Comparison of ENCODE assay signal across 1 cellular context in the genomic region with DNA sequence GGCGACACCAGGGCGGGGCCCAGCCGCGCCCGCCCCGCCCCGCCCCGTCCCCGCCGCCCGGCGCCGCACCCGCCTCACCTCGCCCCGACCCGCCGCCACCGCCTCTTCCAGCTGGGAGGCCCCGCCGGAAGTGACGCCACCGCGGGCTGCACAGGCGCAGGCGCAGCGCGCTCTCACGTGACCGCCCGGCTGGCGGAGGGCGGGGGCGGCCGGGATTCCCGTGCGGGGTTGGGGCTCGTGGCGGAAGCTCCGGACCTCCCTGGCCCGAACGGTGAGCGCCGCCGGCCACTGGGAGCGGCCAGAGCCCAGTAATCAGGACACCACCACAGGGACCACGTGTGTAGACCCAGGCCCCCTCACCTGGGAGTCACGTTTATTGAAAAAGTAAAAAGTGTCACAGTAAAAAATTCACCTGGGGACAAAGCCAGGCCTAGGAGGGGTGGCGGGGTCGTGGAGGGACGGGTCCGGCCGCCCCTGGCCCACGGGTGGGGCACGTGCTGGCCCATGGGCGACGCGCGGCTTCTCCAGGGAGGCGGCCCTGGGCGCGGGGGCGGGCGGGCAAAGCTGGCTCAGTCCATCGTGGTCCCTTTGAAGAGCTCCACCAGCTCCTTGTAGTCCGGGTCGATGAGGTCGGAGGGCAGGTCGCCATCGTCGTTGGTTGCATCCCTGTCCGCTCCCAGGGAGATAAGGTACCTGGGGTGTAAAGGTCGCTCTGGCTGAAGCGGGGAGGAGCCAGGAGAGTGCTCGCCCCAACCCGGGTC.
TF ChIP-seq lines count a peak whose summit lies in the region.

A gene with protein sequence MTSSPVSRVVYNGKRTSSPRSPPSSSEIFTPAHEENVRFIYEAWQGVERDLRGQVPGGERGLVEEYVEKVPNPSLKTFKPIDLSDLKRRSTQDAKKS (minus strand): TSS at position 132 of the 761 bp plus-strand sequence. CDS start 8,785 bp downstream, outside the sequence.

TF ChIP-seq in K562, 482 proteins besides CTCF, POLR2A, EP300 and RAD21 (continued from another document and continues in another):
- TF ChIP-seq, protein P1, sequence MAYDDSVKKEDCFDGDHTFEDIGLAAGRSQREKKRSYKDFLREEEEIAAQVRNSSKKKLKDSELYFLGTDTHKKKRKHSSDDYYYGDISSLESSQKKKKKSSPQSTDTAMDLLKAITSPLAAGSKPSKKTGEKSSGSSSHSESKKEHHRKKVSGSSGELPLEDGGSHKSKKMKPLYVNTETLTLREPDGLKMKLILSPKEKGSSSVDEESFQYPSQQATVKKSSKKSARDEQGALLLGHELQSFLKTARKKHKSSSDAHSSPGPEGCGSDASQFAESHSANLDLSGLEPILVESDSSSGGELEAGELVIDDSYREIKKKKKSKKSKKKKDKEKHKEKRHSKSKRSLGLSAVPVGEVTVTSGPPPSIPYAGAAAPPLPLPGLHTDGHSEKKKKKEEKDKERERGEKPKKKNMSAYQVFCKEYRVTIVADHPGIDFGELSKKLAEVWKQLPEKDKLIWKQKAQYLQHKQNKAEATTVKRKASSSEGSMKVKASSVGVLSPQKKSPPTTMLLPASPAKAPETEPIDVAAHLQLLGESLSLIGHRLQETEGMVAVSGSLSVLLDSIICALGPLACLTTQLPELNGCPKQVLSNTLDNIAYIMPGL (CRISPR knock-in tag; IDR thresholded peaks at IDR 0.05), result no peak
- TF ChIP-seq RAD51 (IDR thresholded peaks at IDR 0.05; ENCODE audit: borderline replicate concordance, low read depth) (peak; percentile 71), ZNF766 (CRISPR knock-in tag; conservative IDR thresholded peaks at IDR 0.05) (peak; percentile 71), NFYB (IDR thresholded peaks at IDR 0.05; ENCODE audit: extremely low read depth, insufficient read length) (no peak), RNF2 (IDR thresholded peaks at IDR 0.05) (no peak), RBBP5 (IDR thresholded peaks at IDR 0.05; ENCODE audit: borderline replicate concordance, insufficient read depth, low read length, poor library complexity, severe bottlenecking) (no peak), ZNF165 (CRISPR knock-in tag; IDR thresholded peaks at IDR 0.05; ENCODE audit: borderline replicate concordance) (no peak), ZFP36 (IDR thresholded peaks at IDR 0.05; ENCODE audit: low read depth, low read length, partially characterized antibody) (no peak), ZNF184 (CRISPR knock-in tag; IDR thresholded peaks at IDR 0.05) (no peak), ZBED1 (IDR thresholded peaks at IDR 0.05) (no peak), NONO (IDR thresholded peaks at IDR 0.05; ENCODE audit: low read depth in 2 of 2, low read length in 1 of 2) (no peak), ZNF408 (CRISPR knock-in tag; IDR thresholded peaks at IDR 0.05; ENCODE audit: low read depth) (no peak), EZH2 (IDR thresholded peaks at IDR 0.05; ENCODE audit: borderline replicate concordance, low read depth, low read length) (no peak), TOE1 (IDR thresholded peaks at IDR 0.05; ENCODE audit: borderline replicate concordance) (peak; percentile 91; the same call in 1 of the 2 replicates), TOE1 (CRISPR knock-in tag; IDR thresholded peaks at IDR 0.05; ENCODE audit: borderline replicate concordance, low read depth) (0 out of 2 replicates have a peak, but pooled peaks have one; percentile 62), PCBP1 (IDR thresholded peaks at IDR 0.05; ENCODE audit: low read depth, low read length, poor library complexity, severe bottlenecking) (peak; percentile 41), TFAM (CRISPR knock-in tag; conservative IDR thresholded peaks at IDR 0.05) (no peak), CBX3 (IDR thresholded peaks at IDR 0.05; ENCODE audit: borderline replicate concordance in 1 of 2, low read length in 2 of 2) (no peak), ZNF57 (CRISPR knock-in tag; IDR thresholded peaks at IDR 0.05) (no peak), ZNF324 (CRISPR knock-in tag; IDR thresholded peaks at IDR 0.05) (no peak), STAG1 (CRISPR knock-in tag; IDR thresholded peaks at IDR 0.05; ENCODE audit: borderline replicate concordance) (peak; percentile 67), ZNF24 (IDR thresholded peaks at IDR 0.05) (no peak), SRSF7 (optimal IDR thresholded peaks at IDR 0.05; ENCODE audit: low read depth, low read length) (no peak), DMBX1 (CRISPR knock-in tag; IDR thresholded peaks at IDR 0.05; ENCODE audit: borderline replicate concordance) (0 out of 2 replicates have a peak, but pooled peaks have one; percentile 36), SMAD1 (IDR thresholded peaks at IDR 0.05; ENCODE audit: low read depth, low read length, partially characterized antibody) (no peak), CHD1 (IDR thresholded peaks at IDR 0.05; ENCODE audit: low read length) (peak; percentile 77), ZNF79 (CRISPR knock-in tag; IDR thresholded peaks at IDR 0.05; ENCODE audit: low read depth) (no peak), JUNB (CRISPR knock-in tag; conservative IDR thresholded peaks at IDR 0.05) (no peak), ILK (tag; IDR thresholded peaks at IDR 0.05; ENCODE audit: borderline replicate concordance, low read depth) (no peak), SOX6 (IDR thresholded peaks at IDR 0.05) (no peak), RBM25 (IDR thresholded peaks at IDR 0.05; ENCODE audit: low read depth, low read length, severe bottlenecking) (no peak), ZNF23 (CRISPR knock-in tag; IDR thresholded peaks at IDR 0.05) (no peak), SRSF9 (IDR thresholded peaks at IDR 0.05; ENCODE audit: borderline replicate concordance, low read depth, low read length) (no peak), TRIM28 (IDR thresholded peaks at IDR 0.05) (no peak), PYGO2 (tag; IDR thresholded peaks at IDR 0.05) (no peak), SMAD3 (CRISPR knock-in tag; conservative IDR thresholded peaks at IDR 0.05) (no peak)
- TF ChIP-seq, protein P2, sequence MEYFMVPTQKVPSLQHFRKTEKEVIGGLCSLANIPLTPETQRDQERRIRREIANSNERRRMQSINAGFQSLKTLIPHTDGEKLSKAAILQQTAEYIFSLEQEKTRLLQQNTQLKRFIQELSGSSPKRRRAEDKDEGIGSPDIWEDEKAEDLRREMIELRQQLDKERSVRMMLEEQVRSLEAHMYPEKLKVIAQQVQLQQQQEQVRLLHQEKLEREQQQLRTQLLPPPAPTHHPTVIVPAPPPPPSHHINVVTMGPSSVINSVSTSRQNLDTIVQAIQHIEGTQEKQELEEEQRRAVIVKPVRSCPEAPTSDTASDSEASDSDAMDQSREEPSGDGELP (CRISPR knock-in tag; IDR thresholded peaks at IDR 0.05; ENCODE audit: borderline replicate concordance), result peak; percentile 96
- TF ChIP-seq, protein P3, sequence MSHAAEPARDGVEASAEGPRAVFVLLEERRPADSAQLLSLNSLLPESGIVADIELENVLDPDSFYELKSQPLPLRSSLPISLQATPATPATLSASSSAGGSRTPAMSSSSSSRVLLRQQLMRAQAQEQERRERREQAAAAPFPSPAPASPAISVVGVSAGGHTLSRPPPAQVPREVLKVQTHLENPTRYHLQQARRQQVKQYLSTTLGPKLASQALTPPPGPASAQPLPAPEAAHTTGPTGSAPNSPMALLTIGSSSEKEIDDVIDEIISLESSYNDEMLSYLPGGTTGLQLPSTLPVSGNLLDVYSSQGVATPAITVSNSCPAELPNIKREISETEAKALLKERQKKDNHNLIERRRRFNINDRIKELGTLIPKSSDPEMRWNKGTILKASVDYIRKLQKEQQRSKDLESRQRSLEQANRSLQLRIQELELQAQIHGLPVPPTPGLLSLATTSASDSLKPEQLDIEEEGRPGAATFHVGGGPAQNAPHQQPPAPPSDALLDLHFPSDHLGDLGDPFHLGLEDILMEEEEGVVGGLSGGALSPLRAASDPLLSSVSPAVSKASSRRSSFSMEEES (CRISPR knock-in tag; IDR thresholded peaks at IDR 0.05), result peak; percentile 98
- TF ChIP-seq, protein P4, sequence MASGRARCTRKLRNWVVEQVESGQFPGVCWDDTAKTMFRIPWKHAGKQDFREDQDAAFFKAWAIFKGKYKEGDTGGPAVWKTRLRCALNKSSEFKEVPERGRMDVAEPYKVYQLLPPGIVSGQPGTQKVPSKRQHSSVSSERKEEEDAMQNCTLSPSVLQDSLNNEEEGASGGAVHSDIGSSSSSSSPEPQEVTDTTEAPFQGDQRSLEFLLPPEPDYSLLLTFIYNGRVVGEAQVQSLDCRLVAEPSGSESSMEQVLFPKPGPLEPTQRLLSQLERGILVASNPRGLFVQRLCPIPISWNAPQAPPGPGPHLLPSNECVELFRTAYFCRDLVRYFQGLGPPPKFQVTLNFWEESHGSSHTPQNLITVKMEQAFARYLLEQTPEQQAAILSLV (tag; IDR thresholded peaks at IDR 0.05), result no peak
- TF ChIP-seq, protein P5, sequence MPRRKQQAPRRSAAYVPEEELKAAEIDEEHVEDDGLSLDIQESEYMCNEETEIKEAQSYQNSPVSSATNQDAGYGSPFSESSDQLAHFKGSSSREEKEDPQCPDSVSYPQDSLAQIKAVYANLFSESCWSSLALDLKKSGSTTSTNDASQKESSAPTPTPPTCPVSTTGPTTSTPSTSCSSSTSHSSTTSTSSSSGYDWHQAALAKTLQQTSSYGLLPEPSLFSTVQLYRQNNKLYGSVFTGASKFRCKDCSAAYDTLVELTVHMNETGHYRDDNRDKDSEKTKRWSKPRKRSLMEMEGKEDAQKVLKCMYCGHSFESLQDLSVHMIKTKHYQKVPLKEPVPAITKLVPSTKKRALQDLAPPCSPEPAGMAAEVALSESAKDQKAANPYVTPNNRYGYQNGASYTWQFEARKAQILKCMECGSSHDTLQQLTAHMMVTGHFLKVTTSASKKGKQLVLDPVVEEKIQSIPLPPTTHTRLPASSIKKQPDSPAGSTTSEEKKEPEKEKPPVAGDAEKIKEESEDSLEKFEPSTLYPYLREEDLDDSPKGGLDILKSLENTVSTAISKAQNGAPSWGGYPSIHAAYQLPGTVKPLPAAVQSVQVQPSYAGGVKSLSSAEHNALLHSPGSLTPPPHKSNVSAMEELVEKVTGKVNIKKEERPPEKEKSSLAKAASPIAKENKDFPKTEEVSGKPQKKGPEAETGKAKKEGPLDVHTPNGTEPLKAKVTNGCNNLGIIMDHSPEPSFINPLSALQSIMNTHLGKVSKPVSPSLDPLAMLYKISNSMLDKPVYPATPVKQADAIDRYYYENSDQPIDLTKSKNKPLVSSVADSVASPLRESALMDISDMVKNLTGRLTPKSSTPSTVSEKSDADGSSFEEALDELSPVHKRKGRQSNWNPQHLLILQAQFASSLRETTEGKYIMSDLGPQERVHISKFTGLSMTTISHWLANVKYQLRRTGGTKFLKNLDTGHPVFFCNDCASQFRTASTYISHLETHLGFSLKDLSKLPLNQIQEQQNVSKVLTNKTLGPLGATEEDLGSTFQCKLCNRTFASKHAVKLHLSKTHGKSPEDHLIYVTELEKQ (CRISPR knock-in tag; IDR thresholded peaks at IDR 0.05), result no peak
- TF ChIP-seq, protein P6, sequence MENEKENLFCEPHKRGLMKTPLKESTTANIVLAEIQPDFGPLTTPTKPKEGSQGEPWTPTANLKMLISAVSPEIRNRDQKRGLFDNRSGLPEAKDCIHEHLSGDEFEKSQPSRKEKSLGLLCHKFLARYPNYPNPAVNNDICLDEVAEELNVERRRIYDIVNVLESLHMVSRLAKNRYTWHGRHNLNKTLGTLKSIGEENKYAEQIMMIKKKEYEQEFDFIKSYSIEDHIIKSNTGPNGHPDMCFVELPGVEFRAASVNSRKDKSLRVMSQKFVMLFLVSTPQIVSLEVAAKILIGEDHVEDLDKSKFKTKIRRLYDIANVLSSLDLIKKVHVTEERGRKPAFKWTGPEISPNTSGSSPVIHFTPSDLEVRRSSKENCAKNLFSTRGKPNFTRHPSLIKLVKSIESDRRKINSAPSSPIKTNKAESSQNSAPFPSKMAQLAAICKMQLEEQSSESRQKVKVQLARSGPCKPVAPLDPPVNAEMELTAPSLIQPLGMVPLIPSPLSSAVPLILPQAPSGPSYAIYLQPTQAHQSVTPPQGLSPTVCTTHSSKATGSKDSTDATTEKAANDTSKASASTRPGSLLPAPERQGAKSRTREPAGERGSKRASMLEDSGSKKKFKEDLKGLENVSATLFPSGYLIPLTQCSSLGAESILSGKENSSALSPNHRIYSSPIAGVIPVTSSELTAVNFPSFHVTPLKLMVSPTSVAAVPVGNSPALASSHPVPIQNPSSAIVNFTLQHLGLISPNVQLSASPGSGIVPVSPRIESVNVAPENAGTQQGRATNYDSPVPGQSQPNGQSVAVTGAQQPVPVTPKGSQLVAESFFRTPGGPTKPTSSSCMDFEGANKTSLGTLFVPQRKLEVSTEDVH (IDR thresholded peaks at IDR 0.05; ENCODE audit: low read depth, partially characterized antibody), result no peak
- TF ChIP-seq, protein P7, sequence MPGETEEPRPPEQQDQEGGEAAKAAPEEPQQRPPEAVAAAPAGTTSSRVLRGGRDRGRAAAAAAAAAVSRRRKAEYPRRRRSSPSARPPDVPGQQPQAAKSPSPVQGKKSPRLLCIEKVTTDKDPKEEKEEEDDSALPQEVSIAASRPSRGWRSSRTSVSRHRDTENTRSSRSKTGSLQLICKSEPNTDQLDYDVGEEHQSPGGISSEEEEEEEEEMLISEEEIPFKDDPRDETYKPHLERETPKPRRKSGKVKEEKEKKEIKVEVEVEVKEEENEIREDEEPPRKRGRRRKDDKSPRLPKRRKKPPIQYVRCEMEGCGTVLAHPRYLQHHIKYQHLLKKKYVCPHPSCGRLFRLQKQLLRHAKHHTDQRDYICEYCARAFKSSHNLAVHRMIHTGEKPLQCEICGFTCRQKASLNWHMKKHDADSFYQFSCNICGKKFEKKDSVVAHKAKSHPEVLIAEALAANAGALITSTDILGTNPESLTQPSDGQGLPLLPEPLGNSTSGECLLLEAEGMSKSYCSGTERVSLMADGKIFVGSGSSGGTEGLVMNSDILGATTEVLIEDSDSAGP (CRISPR knock-in tag; IDR thresholded peaks at IDR 0.05), result no peak
- TF ChIP-seq, protein P8, sequence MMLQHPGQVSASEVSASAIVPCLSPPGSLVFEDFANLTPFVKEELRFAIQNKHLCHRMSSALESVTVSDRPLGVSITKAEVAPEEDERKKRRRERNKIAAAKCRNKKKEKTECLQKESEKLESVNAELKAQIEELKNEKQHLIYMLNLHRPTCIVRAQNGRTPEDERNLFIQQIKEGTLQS (IDR thresholded peaks at IDR 0.05), result no peak
- TF ChIP-seq, protein P8 (CRISPR knock-in tag; conservative IDR thresholded peaks at IDR 0.05), result no peak
